ENCODE assay signal across 9 cellular contexts in the genomic region with DNA sequence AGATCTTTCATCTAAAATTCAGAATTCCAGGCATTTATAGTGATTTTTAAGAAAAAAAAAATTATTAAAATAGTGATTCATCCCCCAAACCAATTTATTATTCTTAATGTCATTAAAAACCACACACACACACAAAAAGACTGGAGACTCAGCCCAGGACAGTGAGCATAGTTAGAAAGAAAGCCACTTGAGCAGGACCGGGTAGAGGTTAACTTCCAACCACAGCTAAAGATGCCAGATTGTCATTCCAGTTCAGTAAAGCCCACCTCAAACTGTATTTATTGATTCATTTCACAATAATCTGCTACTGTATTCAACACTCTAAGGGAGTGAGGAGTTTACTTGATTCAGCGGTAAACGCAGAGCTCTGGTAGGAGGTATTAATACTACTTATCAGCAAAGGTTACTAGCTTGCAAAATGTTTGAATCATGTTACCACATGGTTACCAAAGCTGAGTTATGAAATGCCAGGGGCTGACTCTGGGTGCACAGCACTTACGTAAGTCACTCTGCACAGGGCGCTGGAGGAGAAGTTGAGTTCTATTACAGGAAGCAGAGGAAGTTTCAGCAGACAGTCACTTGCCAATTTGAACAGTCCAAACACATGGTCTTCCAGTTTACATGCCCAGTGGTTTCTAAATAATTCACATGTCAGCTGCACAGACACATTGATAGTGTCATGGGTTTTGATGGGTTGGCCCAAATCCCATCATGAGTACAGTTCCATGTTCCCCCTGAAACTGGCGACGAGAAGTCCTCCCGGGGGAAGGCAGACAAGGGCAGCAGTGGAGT.
DNase-seq lines count a peak whose midpoint lies in the region; ATAC-seq and TF ChIP-seq lines count a peak whose summit lies in the region.
"Had no signal": no experiment of that assay in that cellular context is flagged by ENCODE, and none has a peak within 500 bp of the region (broad histone marks: within the 10 kb centered on the region; RNA-seq: fewer than 3 reads in every experiment).

No MANE protein-coding gene starts in this region.

- POLR2A ChIA-PET in activated B cell treated with CpG ODN at 0.5 μM for 24 hours (lab: Charles Lee): no interaction called here

- H3K36me3 ChIP-seq in prostate gland: no peaks in the 10 kb centered on the region

- H3K27me3 ChIP-seq in right cardiac atrium (ENCODE audit: control insufficient read depth, insufficient read depth) (no peaks in the 10 kb centered on the region), prostate gland (replicated peaks; ENCODE audit: insufficient read depth) (no peaks in the 10 kb centered on the region)

- H3K4me1 ChIP-seq in right cardiac atrium (ENCODE audit: control insufficient read depth, insufficient read depth, low read length) (peaks cover 3% of the 10 kb centered on the region), prostate gland (replicated peaks) (no peaks in the 10 kb centered on the region)

- TF ChIP-seq CTCF in activated B cell treated with CpG ODN at 0.5 μM for 24 hours (IDR thresholded peaks at IDR 0.05): no peak
- TF ChIP-seq CTCF in prostate gland (IDR thresholded peaks at IDR 0.05): no peak

- H3K4me3 ChIP-seq in right cardiac atrium (ENCODE audit: low read length) (no peak overlapping the region), prostate gland (no peak overlapping the region)

- no peaks in the 10 kb centered on the region for H3K9me3 Mint-ChIP-seq in activated B cell treated with CpG ODN at 0.5 μM for 24 hours
- H3K9me3 Mint-ChIP-seq in stimulated activated effector memory CD8-positive, alpha-beta T cell treated with anti-CD3 and anti-CD28 coated beads, Interleukin-12 subunit alpha, Interleukin-12 subunit beta, amount 100 ng/mL, for 72 hours: no peaks in the 10 kb centered on the region

- CTCF ChIA-PET in activated B cell treated with CpG ODN at 0.5 μM for 24 hours (lab: Charles Lee): no interaction called here

- WGBS in right cardiac atrium: 50% methylated on average over 8 of the region's 8 CpGs
- 78% methylated on average over 8 of the region's 8 CpGs for WGBS in prostate gland

- peaks cover 2% of the 10 kb centered on the region for H3K4me1 Mint-ChIP-seq in activated B cell treated with CpG ODN at 0.5 μM for 24 hours
- H3K4me1 Mint-ChIP-seq in stimulated activated effector memory CD8-positive, alpha-beta T cell treated with anti-CD3 and anti-CD28 coated beads, Interleukin-12 subunit alpha, Interleukin-12 subunit beta, amount 100 ng/mL, for 72 hours: peaks cover 21% of the 10 kb centered on the region

- no peak overlapping the region for H3K27ac Mint-ChIP-seq in activated B cell treated with CpG ODN at 0.5 μM for 24 hours
- H3K27ac Mint-ChIP-seq in stimulated activated effector memory CD8-positive, alpha-beta T cell treated with anti-CD3 and anti-CD28 coated beads, Interleukin-12 subunit alpha, Interleukin-12 subunit beta, amount 100 ng/mL, for 72 hours: no peak overlapping the region

- no peak overlapping the region for H3K4me3 Mint-ChIP-seq in activated B cell treated with CpG ODN at 0.5 μM for 24 hours
- no peak overlapping the region for H3K4me3 Mint-ChIP-seq in stimulated activated effector memory CD8-positive, alpha-beta T cell treated with anti-CD3 and anti-CD28 coated beads, Interleukin-12 subunit alpha, Interleukin-12 subunit beta, amount 100 ng/mL, for 72 hours

- H3K9me3 ChIP-seq in right cardiac atrium (ENCODE audit: control insufficient read depth, low read length) (no peaks in the 10 kb centered on the region), prostate gland (no peaks in the 10 kb centered on the region)

- no peaks in the 10 kb centered on the region for H3K27me3 Mint-ChIP-seq in activated B cell treated with CpG ODN at 0.5 μM for 24 hours

- DNase-seq in HPDE6-E6E7 (ENCODE audit: extremely low spot score) (peak; percentile 17), activated B cell treated with CpG ODN at 0.5 μM for 24 hours (no peak), right cardiac atrium (peak; percentile 52 to 65 (median 65)), prostate gland (ENCODE audit: low spot score) (no peak)
- DNase-seq in stimulated activated effector memory CD8-positive, alpha-beta T cell treated with anti-CD3 and anti-CD28 coated beads, Interleukin-12 subunit alpha, Interleukin-12 subunit beta, amount 100 ng/mL, for 72 hours (ENCODE audit: low spot score in 2 of 2): no peak
- DNase-seq in activated CD4-positive, alpha-beta T cell treated with anti-CD3 and anti-CD28 coated beads, Interleukin-2, amount 50 U/mL, for 4 hours: no peak
- DNase-seq: activated CD4-positive, alpha-beta T cell treated with anti-CD3 and anti-CD28 coated beads, Interleukin-2, amount 50 U/mL, for 1 hour had no signal

- ATAC-seq in activated B cell treated with CpG ODN at 0.5 μM for 24 hours (ENCODE audit: low read depth): peak; percentile 34
- peak; percentile 86 to 91 for ATAC-seq in right cardiac atrium
- peak; percentile 91 for ATAC-seq in stimulated activated effector memory CD8-positive, alpha-beta T cell treated with anti-CD3 and anti-CD28 coated beads, Interleukin-12 subunit alpha, Interleukin-12 subunit beta, amount 100 ng/mL, for 72 hours
- no peak for ATAC-seq in HG02642 (IDR thresholded peaks at IDR 0.05; ENCODE audit: poor library complexity, unreplicated experiment)
- ATAC-seq in HG03457 (IDR thresholded peaks at IDR 0.05; ENCODE audit: unreplicated experiment): no peak

- TF ChIP-seq POLR2A in prostate gland (IDR thresholded peaks at IDR 0.05): no peak

- intact Hi-C loops in activated B cell treated with CpG ODN at 0.5 μM for 24 hours (cut with micrococcal nuclease): no loop called here
- intact Hi-C loops in right cardiac atrium (cut with DNase I): no loop called here
- intact Hi-C loops in prostate gland (cut with DNase I): no loop called here

- H3K36me3 Mint-ChIP-seq in activated B cell treated with CpG ODN at 0.5 μM for 24 hours (ENCODE audit: low read depth): no peaks in the 10 kb centered on the region
- no peaks in the 10 kb centered on the region for H3K36me3 Mint-ChIP-seq in stimulated activated effector memory CD8-positive, alpha-beta T cell treated with anti-CD3 and anti-CD28 coated beads, Interleukin-12 subunit alpha, Interleukin-12 subunit beta, amount 100 ng/mL, for 72 hours

- H3K27ac ChIP-seq in right cardiac atrium (ENCODE audit: low read length) (no peak overlapping the region), prostate gland (no peak overlapping the region)

Comparison
In these comparisons a context has a peak if more than half of its experiments do, and no peak if none do; other contexts are left out.
1. DNase-seq: peak in HPDE6-E6E7 (single experiment) and right cardiac atrium (3 of 3); none in activated B cell treated with CpG ODN at 0.5 μM for 24 hours (single experiment), stimulated activated effector memory CD8-positive, alpha-beta T cell treated with anti-CD3 and anti-CD28 coated beads, Interleukin-12 subunit alpha, Interleukin-12 subunit beta, amount 100 ng/mL, for 72 hours (0 of 2), prostate gland (single experiment) and activated CD4-positive, alpha-beta T cell treated with anti-CD3 and anti-CD28 coated beads, Interleukin-2, amount 50 U/mL, for 4 hours (0 of 2).
2. ATAC-seq: peak in activated B cell treated with CpG ODN at 0.5 μM for 24 hours (single experiment), right cardiac atrium (2 of 2) and stimulated activated effector memory CD8-positive, alpha-beta T cell treated with anti-CD3 and anti-CD28 coated beads, Interleukin-12 subunit alpha, Interleukin-12 subunit beta, amount 100 ng/mL, for 72 hours (single experiment); none in HG02642 (single experiment) and HG03457 (single experiment).